Comparison of ENCODE assay signal across 31 cellular contexts in genomic region chr1:183246436-183246835, GRCh38.
A peak's percentile ranks its signal among the peaks of the same experiment; 100 is the strongest.
DNase-seq lines count a peak whose midpoint lies in the region; ATAC-seq, FAIRE-seq and TF ChIP-seq lines count a peak whose summit lies in the region.
"Had no signal": no experiment of that assay in that cellular context is flagged by ENCODE, and none has a peak within 500 bp of the region (broad histone marks: within the 10 kb centered on the region; RNA-seq: fewer than 3 reads in every experiment).

No MANE protein-coding gene starts in this region.

- in situ Hi-C loops in GM13976 (cut with MboI; ENCODE audit: low sequenced_read_pairs, unreplicated experiment): loop anchor here (25.0 kb wide), 1 partner anchor 284 kb away; the partner anchor contains the start of gene SHCBP1L

- TF ChIP-seq CTCF in D721Med (IDR thresholded peaks at IDR 0.05; ENCODE audit: insufficient read depth, missing control alignments): no peak
- no peak for TF ChIP-seq CTCF in NB4 (IDR thresholded peaks at IDR 0.05; ENCODE audit: low read depth, low read length)
- no peak for TF ChIP-seq CTCF in fibroblast of mammary gland (conservative IDR thresholded peaks at IDR 0.05; ENCODE audit: control insufficient read depth, insufficient read depth, low read depth, low read length)
- no peak for TF ChIP-seq CTCF in GM13976 (IDR thresholded peaks at IDR 0.05; ENCODE audit: borderline replicate concordance, control extremely low read depth, extremely low read depth, insufficient read depth, missing control alignments)

- H3K4me3 ChIP-seq in NB4 (ENCODE audit: low read depth, low read length): no peak overlapping the region
- H3K4me3 ChIP-seq in fibroblast of mammary gland (ENCODE audit: control insufficient read depth, low read depth, low read length): no peak overlapping the region
- H3K4me3 ChIP-seq: HAP-1, K562 had no signal

- no peak for ATAC-seq in GM19324 (IDR thresholded peaks at IDR 0.05; ENCODE audit: low FRiP score, unreplicated experiment)
- ATAC-seq: CD8-positive, alpha-beta T cell; HepG2; K562; Panc1 had no signal

- FAIRE-seq in D721Med (lab: Jason Lieb, UNC): peak; percentile 38
- FAIRE-seq: GM12892, HepG2, K562 had no signal

- no peak for TF ChIP-seq POLR2A in NB4 (IDR thresholded peaks at IDR 0.05; ENCODE audit: extremely low read depth, insufficient read length)

- DNase-seq in D721Med (ENCODE audit: insufficient read length, low spot score) (no peak), NB4 (ENCODE audit: low read depth) (peak; percentile 38), SIG-M5 (lab: John Stamatoyannopoulos, UW) (peak; percentile 35), fibroblast of mammary gland (ENCODE audit: low read depth) (peak; percentile 31), GM13976 (ENCODE audit: low spot score) (no peak)
- DNase-seq in central memory CD4-positive, alpha-beta T cell: no peak
- DNase-seq: Caco-2; CD8-positive, alpha-beta T cell; DMS 273 treated with DMSO at 0.1 percent for 48 hours; DMS79 treated with DMSO at 0.1 percent for 48 hours; GF-D8; GOT3; HFFc6; Kasumi-1; NCI-H1048; NCI-H1417; NCI-H1694 treated with DMSO at 0.1 percent for 48 hours; NCI-H2081; NCI-H2171; NCI-H226; NCI-H510A; NCI-H69; SHP77 treated with DMSO at 0.1 percent for 48 hours; SK-N-SH; SW 1271 had no signal

Comparison
In these comparisons a context has a peak if more than half of its experiments do, and no peak if none do; other contexts are left out.
1. DNase-seq: peak in NB4 (single experiment), SIG-M5 (single experiment) and fibroblast of mammary gland (single experiment); none in D721Med (single experiment), central memory CD4-positive, alpha-beta T cell (single experiment) and GM13976 (single experiment).